In the genomic region with DNA sequence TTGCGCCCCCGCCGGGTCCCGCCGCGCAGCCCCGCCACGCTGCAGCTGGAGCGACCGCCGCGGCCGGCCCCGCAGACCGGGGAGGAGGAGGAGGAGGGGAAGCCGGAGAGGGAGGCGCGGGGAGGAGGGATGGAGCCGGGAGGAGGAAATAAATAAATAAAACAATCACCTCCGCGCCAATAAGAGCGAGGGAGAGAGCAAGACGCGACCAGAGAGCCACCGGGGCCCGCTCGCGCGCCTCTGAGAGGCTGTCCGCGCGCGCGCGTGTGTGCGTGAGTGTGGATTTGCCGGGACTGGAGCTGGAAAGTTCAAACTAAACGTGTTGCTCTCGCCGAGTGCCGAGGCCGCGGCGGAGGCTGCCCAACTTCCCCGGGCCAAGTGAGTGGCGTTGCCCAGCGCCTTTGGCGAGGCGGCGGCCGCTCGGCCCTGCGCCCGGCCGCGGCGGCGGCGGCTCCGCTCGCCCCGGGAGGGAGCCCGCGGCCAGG, we compare ENCODE assay signal across 8 cellular contexts.
DNase-seq lines count a peak whose midpoint lies in the region; ATAC-seq lines count a peak whose summit lies in the region.

No MANE protein-coding gene starts in this region.

- H3K4me3 ChIP-seq in iPS-18a (ENCODE audit: low read length), result peak overlapping the region; percentile 83
- H3K4me3 ChIP-seq in skeletal muscle satellite cell (ENCODE audit: low read length), result peak overlapping the region; percentile 63

- no peak overlapping the region for H3K27ac Mint-ChIP-seq in effector memory CD8-positive, alpha-beta T cell

- H3K27me3 ChIP-seq in iPS-18a (ENCODE audit: control insufficient read depth, insufficient read depth, low read length), result peaks cover 36% of the 10 kb centered on the region
- H3K27me3 ChIP-seq in skeletal muscle satellite cell (ENCODE audit: control insufficient read depth, insufficient read depth, low read length), result peaks cover 37% of the 10 kb centered on the region

- H3K4me1 ChIP-seq in iPS-18a (ENCODE audit: control insufficient read depth, low read depth, low read length) (no peaks in the 10 kb centered on the region), skeletal muscle satellite cell (ENCODE audit: control insufficient read depth, insufficient read depth, low read length) (peaks cover 11% of the 10 kb centered on the region)

- DNase-seq in COR-L47 (lab: John Stamatoyannopoulos, UW) (peak; percentile 14), NCI-H1417 treated with DMSO at 0.1 percent for 48 hours (lab: John Stamatoyannopoulos, UW) (peak; percentile 51), astrocyte of the hippocampus (ENCODE audit: low read depth, low spot score) (peak; percentile 83), NCI-H1694 (lab: John Stamatoyannopoulos, UW) (no peak)
- DNase-seq in effector memory CD8-positive, alpha-beta T cell, result no peak

- H3K36me3 Mint-ChIP-seq in effector memory CD8-positive, alpha-beta T cell (ENCODE audit: insufficient read depth), result no peaks in the 10 kb centered on the region

- peaks cover 8 to 27% of the 10 kb centered on the region in 2 donors for H3K27me3 Mint-ChIP-seq in effector memory CD8-positive, alpha-beta T cell

- no peak overlapping the region for H3K4me3 Mint-ChIP-seq in effector memory CD8-positive, alpha-beta T cell

- H3K9ac ChIP-seq in iPS-18a (ENCODE audit: low read length) (peak overlapping the region; percentile 35), skeletal muscle satellite cell (ENCODE audit: low read depth, low read length) (no peak overlapping the region)

- H3K4me2 ChIP-seq in skeletal muscle satellite cell (ENCODE audit: low read length), result peak overlapping the region; percentile 90

- H3K36me3 ChIP-seq in iPS-18a (ENCODE audit: control insufficient read depth, low read depth, low read length) (no peaks in the 10 kb centered on the region), skeletal muscle satellite cell (ENCODE audit: insufficient read depth, low read length) (no peaks in the 10 kb centered on the region)

- ATAC-seq in GM21723 (IDR thresholded peaks at IDR 0.05; ENCODE audit: unreplicated experiment), result peak; percentile 28
- ATAC-seq in effector memory CD8-positive, alpha-beta T cell (replicated peaks), result no peak

- no peaks in the 10 kb centered on the region for H3K9me3 ChIP-seq in iPS-18a (ENCODE audit: control insufficient read depth, low read depth, low read length)
- no peaks in the 10 kb centered on the region for H3K9me3 ChIP-seq in skeletal muscle satellite cell (replicated peaks; ENCODE audit: low read length)

- H3K4me1 Mint-ChIP-seq in effector memory CD8-positive, alpha-beta T cell (ENCODE audit: low read depth in 2 of 2), result no peaks in the 10 kb centered on the region

- no peak overlapping the region for H3K27ac ChIP-seq in iPS-18a (ENCODE audit: low read length)

- peaks cover 0 to 4% of the 10 kb centered on the region in 2 donors for H3K9me3 Mint-ChIP-seq in effector memory CD8-positive, alpha-beta T cell

Comparison
In these comparisons a context has a peak if more than half of its experiments do, and no peak if none do; other contexts are left out.
1. DNase-seq: peak in COR-L47 (single experiment), NCI-H1417 treated with DMSO at 0.1 percent for 48 hours (single experiment) and astrocyte of the hippocampus (single experiment); none in NCI-H1694 (single experiment) and effector memory CD8-positive, alpha-beta T cell (0 of 3).